In the genomic region with DNA sequence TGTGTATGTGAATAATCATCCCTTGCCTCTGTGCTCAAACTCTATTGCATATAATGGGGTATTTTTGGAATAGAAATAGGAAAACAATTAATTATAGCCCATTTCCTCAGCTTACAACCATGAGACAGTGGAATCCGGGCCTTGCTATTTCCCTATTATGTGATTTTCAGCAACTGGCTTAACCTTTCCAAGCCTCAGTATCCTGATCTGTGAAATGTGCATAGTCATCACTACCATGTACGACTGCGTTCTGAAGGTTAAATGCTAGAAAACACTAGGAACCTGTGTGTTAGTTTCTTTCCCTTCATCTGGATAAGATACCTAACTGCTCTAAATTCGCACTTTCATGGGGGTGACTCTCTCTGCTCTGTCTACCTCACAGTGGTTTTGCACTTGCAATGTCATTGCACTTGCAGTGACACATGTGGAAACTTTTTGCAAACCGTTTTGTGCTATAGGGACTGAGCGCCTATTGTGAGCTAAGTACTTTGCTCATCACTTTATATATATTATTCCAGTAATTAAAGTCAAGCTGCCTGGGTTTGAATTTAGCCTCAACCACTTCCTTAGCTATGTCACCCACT, we compare ENCODE assay signal across 21 cellular contexts. TPM values are rescaled to one million over a fixed set of nuclear protein-coding genes. Genes with fewer than 3 reads are reported as not detected.
DNase-seq lines count a peak whose midpoint lies in the region; ATAC-seq and TF ChIP-seq lines count a peak whose summit lies in the region.
"Had no signal": no experiment of that assay in that cellular context is flagged by ENCODE, and none has a peak within 500 bp of the region (broad histone marks: within the 10 kb centered on the region; RNA-seq: fewer than 3 reads in every experiment).

No MANE protein-coding gene starts in this region.

- no peak overlapping the region for H2BK5ac ChIP-seq in neuronal stem cell (ENCODE audit: low read length)

- H3K4me3 Mint-ChIP-seq in natural killer cell = no peak overlapping the region
- no peak overlapping the region for H3K4me3 Mint-ChIP-seq in natural killer cell treated with Interleukin-12 subunit alpha and Interleukin-12 subunit beta and Interleukin-15 and Interleukin-18, amount 100 ng/mL, for 72 hours
- H3K4me3 Mint-ChIP-seq: CD8-positive, alpha-beta memory T cell had no signal

- H2AFZ ChIP-seq in neuronal stem cell (ENCODE audit: low read length) = no peak overlapping the region
- H2AFZ ChIP-seq: GM23248 had no signal

- H3K4me3 ChIP-seq in sigmoid colon = no peak overlapping the region
- H3K4me3 ChIP-seq in aorta (ENCODE audit: low read length in 2 of 2) = no peak overlapping the region
- H3K4me3 ChIP-seq in neuronal stem cell (ENCODE audit: low read length in 2 of 2) = no peak overlapping the region
- H3K4me3 ChIP-seq: BLaER1 treated with 17β-estradiol and CSF1 and Interleukin-3, amounts not matched to agents 10 nM and 100 nM; GM23248; HAP-1 had no signal

- H3K36me3 Mint-ChIP-seq in natural killer cell = no peaks in the 10 kb centered on the region
- no peaks in the 10 kb centered on the region for H3K36me3 Mint-ChIP-seq in natural killer cell treated with Interleukin-12 subunit alpha and Interleukin-12 subunit beta and Interleukin-15 and Interleukin-18, amount 100 ng/mL, for 72 hours
- H3K36me3 Mint-ChIP-seq: CD8-positive, alpha-beta memory T cell had no signal

- no peak overlapping the region for H3K4ac ChIP-seq in neuronal stem cell (ENCODE audit: low read length)

- TF ChIP-seq CTCF in natural killer cell (IDR thresholded peaks at IDR 0.05) (no peak), sigmoid colon (IDR thresholded peaks at IDR 0.05) (no peak)

- H3K27ac Mint-ChIP-seq in natural killer cell = no peak overlapping the region
- no peak overlapping the region for H3K27ac Mint-ChIP-seq in natural killer cell treated with Interleukin-12 subunit alpha and Interleukin-12 subunit beta and Interleukin-15 and Interleukin-18, amount 100 ng/mL, for 72 hours

- no peak overlapping the region for H4K91ac ChIP-seq in neuronal stem cell (ENCODE audit: low read depth, low read length, poor library complexity)

- peak in 2 of 3 donors; percentile 29 to 63 for ATAC-seq in natural killer cell
- no peak for ATAC-seq in natural killer cell treated with Interleukin-12 subunit alpha and Interleukin-12 subunit beta and Interleukin-15 and Interleukin-18, amount 100 ng/mL, for 72 hours
- ATAC-seq in aorta (ENCODE audit: low FRiP score) = no peak
- ATAC-seq in HG02588 (IDR thresholded peaks at IDR 0.05; ENCODE audit: unreplicated experiment) = no peak
- ATAC-seq: PC-3, SK-N-SH treated with all-trans-retinoic acid at 6 μM for 48 hours had no signal

- no peak overlapping the region for H3K9ac ChIP-seq in neuronal stem cell (ENCODE audit: low read depth, low read length, poor library complexity)
- H3K9ac ChIP-seq: BLaER1 treated with 17β-estradiol and CSF1 and Interleukin-3, amounts not matched to agents 10 nM and 100 nM; GM23248 had no signal

- no peak overlapping the region for H2BK15ac ChIP-seq in neuronal stem cell (ENCODE audit: low read length)

- no peak overlapping the region for H3K4me2 ChIP-seq in neuronal stem cell (ENCODE audit: insufficient read depth, low read length, poor library complexity, severe bottlenecking)

- H3K4me1 Mint-ChIP-seq in natural killer cell = peaks cover 0 to 4% of the 10 kb centered on the region in 2 donors
- peaks cover 0 to 4% of the 10 kb centered on the region in 2 donors for H3K4me1 Mint-ChIP-seq in natural killer cell treated with Interleukin-12 subunit alpha and Interleukin-12 subunit beta and Interleukin-15 and Interleukin-18, amount 100 ng/mL, for 72 hours (ENCODE audit: low read depth in 2 of 2)
- H3K4me1 Mint-ChIP-seq: CD8-positive, alpha-beta memory T cell had no signal

- DNase-seq in natural killer cell = no peak
- no peak for DNase-seq in natural killer cell treated with Interleukin-12 subunit alpha and Interleukin-12 subunit beta and Interleukin-15 and Interleukin-18, amount 100 ng/mL, for 72 hours (ENCODE audit: low spot score)
- peak; percentile 30 to 56 for DNase-seq in dermis microvascular lymphatic vessel endothelial cell (ENCODE audit: low read depth in 2 of 2)
- peak; percentile 3 for DNase-seq in sigmoid colon
- DNase-seq in aorta = no peak
- no peak for DNase-seq in neuronal stem cell (ENCODE audit: low spot score)
- no peak for DNase-seq in SW 1271 (lab: John Stamatoyannopoulos, UW)
- DNase-seq: CD8-positive, alpha-beta memory T cell; DMS79; GM23248; MM.1S; NCI-H1105; NCI-H1694 treated with DMSO at 0.1 percent for 48 hours; PC-3; RPMI8226; SIG-M5 had no signal

- H3K27ac ChIP-seq in sigmoid colon (peak overlapping the region in 3 of 4 donors; percentile 63 to 70 (median 64)), aorta (ENCODE audit: low read depth in 1 of 2, low read length in 2 of 2) (peak overlapping the region; percentile 38 to 44), neuronal stem cell (replicated peaks; ENCODE audit: low read length) (no peak overlapping the region)
- H3K27ac ChIP-seq: BLaER1 treated with 17β-estradiol and CSF1 and Interleukin-3, amounts not matched to agents 10 nM and 100 nM; GM23248 had no signal

- H3K79me1 ChIP-seq in neuronal stem cell (ENCODE audit: low read depth, low read length) = no peaks in the 10 kb centered on the region

- no peak overlapping the region for H2AK5ac ChIP-seq in neuronal stem cell (ENCODE audit: low read depth, low read length)

- no peak for TF ChIP-seq EP300 in sigmoid colon (IDR thresholded peaks at IDR 0.05)

- H3K23ac ChIP-seq in neuronal stem cell (ENCODE audit: low read depth, low read length, poor library complexity) = no peak overlapping the region

- H4K8ac ChIP-seq in neuronal stem cell (ENCODE audit: low read depth, low read length) = no peak overlapping the region

- no peaks in the 10 kb centered on the region for H3K9me3 Mint-ChIP-seq in natural killer cell
- H3K9me3 Mint-ChIP-seq in natural killer cell treated with Interleukin-12 subunit alpha and Interleukin-12 subunit beta and Interleukin-15 and Interleukin-18, amount 100 ng/mL, for 72 hours = no peaks in the 10 kb centered on the region
- H3K9me3 Mint-ChIP-seq: CD8-positive, alpha-beta memory T cell had no signal

- H3K9me3 ChIP-seq in sigmoid colon (no peaks in the 10 kb centered on the region), aorta (ENCODE audit: control insufficient read depth, low read length) (no peaks in the 10 kb centered on the region), neuronal stem cell (replicated peaks in 1 of 2; ENCODE audit: control insufficient read depth in 2 of 2, insufficient read depth in 1 of 2, low read depth in 1 of 2, low read length in 2 of 2) (no peaks in the 10 kb centered on the region)
- H3K9me3 ChIP-seq: BLaER1 treated with 17β-estradiol and CSF1 and Interleukin-3, amounts not matched to agents 10 nM and 100 nM; HAP-1 had no signal

- peaks cover 0 to 95% (median 67%) of the 10 kb centered on the region in 4 donors for H3K4me1 ChIP-seq in sigmoid colon
- peaks cover 2 to 6% of the 10 kb centered on the region in 2 donors for H3K4me1 ChIP-seq in aorta (ENCODE audit: control insufficient read depth in 1 of 2, insufficient read depth in 2 of 2, low read length in 2 of 2)
- peaks cover under 1 to 4% of the 10 kb centered on the region in 2 donors for H3K4me1 ChIP-seq in neuronal stem cell (ENCODE audit: control insufficient read depth in 2 of 2, insufficient read depth in 1 of 2, low read depth in 1 of 2, low read length in 2 of 2)

- H3K27me3 Mint-ChIP-seq in natural killer cell (ENCODE audit: low read depth in 2 of 2) = no peaks in the 10 kb centered on the region
- no peaks in the 10 kb centered on the region for H3K27me3 Mint-ChIP-seq in natural killer cell treated with Interleukin-12 subunit alpha and Interleukin-12 subunit beta and Interleukin-15 and Interleukin-18, amount 100 ng/mL, for 72 hours

- H3K27me3 ChIP-seq in sigmoid colon (no peaks in the 10 kb centered on the region), aorta (ENCODE audit: control insufficient read depth in 1 of 2, insufficient read depth in 2 of 2, low read length in 1 of 2) (no peaks in the 10 kb centered on the region), neuronal stem cell (ENCODE audit: control insufficient read depth in 3 of 3, insufficient read depth in 3 of 3, low read depth in 1 of 3, low read length in 3 of 3) (no peaks in the 10 kb centered on the region)
- H3K27me3 ChIP-seq: BLaER1 treated with 17β-estradiol and CSF1 and Interleukin-3, amounts not matched to agents 10 nM and 100 nM had no signal

- H3K14ac ChIP-seq in neuronal stem cell (ENCODE audit: low read length) = no peak overlapping the region

- peaks cover 0 to 31% (median 11%) of the 10 kb centered on the region in 4 donors for H3K36me3 ChIP-seq in sigmoid colon
- peaks cover 3 to 11% of the 10 kb centered on the region in 2 donors for H3K36me3 ChIP-seq in aorta (ENCODE audit: control insufficient read depth in 1 of 2, insufficient read depth in 2 of 2, low read length in 1 of 2)
- H3K36me3 ChIP-seq in neuronal stem cell (replicated peaks in 1 of 2; ENCODE audit: control insufficient read depth in 2 of 2, insufficient read depth in 2 of 2, low read length in 2 of 2) = no peaks in the 10 kb centered on the region
- H3K36me3 ChIP-seq: BLaER1 treated with 17β-estradiol and CSF1 and Interleukin-3, amounts not matched to agents 10 nM and 100 nM; HAP-1 had no signal

- H2BK120ac ChIP-seq in neuronal stem cell (ENCODE audit: low read depth, low read length) = no peak overlapping the region

- 87 to 92% methylated on average over 6 of the region's 6 CpGs for WGBS in sigmoid colon, 2 donors
- WGBS in aorta, 2 donors = 59 to 67% methylated on average over 6 of the region's 6 CpGs
- WGBS in neuronal stem cell (ENCODE audit: extremely low coverage in 2 of 2, insufficient read length in 2 of 2, insufficient replicate concordance in 1 of 2), 2 donors = no CpG with 5 or more reads among the region's 6 CpGs

- no peak overlapping the region for H2BK12ac ChIP-seq in neuronal stem cell (ENCODE audit: low read length)

- no peak overlapping the region for H3K18ac ChIP-seq in neuronal stem cell (ENCODE audit: low read length)

- no peak for TF ChIP-seq POLR2A in sigmoid colon (IDR thresholded peaks at IDR 0.05)

- intact Hi-C loops in natural killer cell (cut with micrococcal nuclease) = no loop called here
- intact Hi-C loops in sigmoid colon (cut with DNase I) = loop anchor here (5.0 kb wide), 1 partner anchor 67 kb away; no protein-coding TSS in a partner anchor
- intact Hi-C loops in aorta (cut with DNase I) = loop anchor here in 1 of 2 donors (5.0 kb wide), 1 partner anchor 92 kb away; no protein-coding TSS in a partner anchor

RNA-seq across cellular contexts. Expression of gene IRAG1, which starts 48.3 kb away (rescaled TPM):
- under 1 TPM in 2 of 3 donors, not detected in 1; 0.50 to 0.54 TPM for total RNA-seq in natural killer cell
- not detected for total RNA-seq in natural killer cell treated with Interleukin-12 subunit alpha and Interleukin-12 subunit beta and Interleukin-15 and Interleukin-18, amount 100 ng/mL, for 72 hours
- total RNA-seq in dermis microvascular lymphatic vessel endothelial cell = 0.39 and 0.63 TPM in 2 replicates
- 100 to 1,000 TPM in 3 of 4 donors, 10 to 100 TPM in 1; 96.1 to 153 (median 125) TPM for total RNA-seq in sigmoid colon
- 10 to 100 TPM in 1 of 3 donors, 1 to 10 TPM in 2; 1.8 to 10.6 (median 2.3) TPM for polyA plus RNA-seq in sigmoid colon
- 100 to 1,000 TPM; 189 to 518 TPM for total RNA-seq in aorta
- polyA plus RNA-seq in aorta = 100 to 1,000 TPM in 1 of 2 donors, 10 to 100 TPM in 1; 92.3 to 135 TPM
- polyA plus RNA-seq in neuronal stem cell (2013, experiment 1 of 2) = 3.1 TPM
- polyA plus RNA-seq in neuronal stem cell (2013, experiment 2 of 2) = 3.1 TPM
- total RNA-seq: CD8-positive, alpha-beta memory T cell; NCI-H460; PC-3 had no signal
- polyA plus RNA-seq: CD8-positive, alpha-beta memory T cell had no signal

Comparison
In these comparisons a context has a peak if more than half of its experiments do, and no peak if none do; other contexts are left out.
1. ATAC-seq: peak in natural killer cell (2 of 3); none in natural killer cell treated with Interleukin-12 subunit alpha and Interleukin-12 subunit beta and Interleukin-15 and Interleukin-18, amount 100 ng/mL, for 72 hours (0 of 2), aorta (single experiment) and HG02588 (single experiment).
2. DNase-seq: peak in dermis microvascular lymphatic vessel endothelial cell (2 of 2) and sigmoid colon (single experiment); none in natural killer cell (single experiment), natural killer cell treated with Interleukin-12 subunit alpha and Interleukin-12 subunit beta and Interleukin-15 and Interleukin-18, amount 100 ng/mL, for 72 hours (single experiment), aorta (0 of 2), neuronal stem cell (single experiment) and SW 1271 (0 of 2).
3. RNA of gene IRAG1, which starts 48.3 kb away (total RNA-seq): 189 to 518 TPM in aorta and 96.1 to 153 TPM in sigmoid colon; 0.50 to 0.54 TPM in natural killer cell, 0.39 to 0.63 TPM in dermis microvascular lymphatic vessel endothelial cell and not detected in natural killer cell treated with Interleukin-12 subunit alpha and Interleukin-12 subunit beta and Interleukin-15 and Interleukin-18, amount 100 ng/mL, for 72 hours; every median in the first group is over 10 times any median in the second.